Comparison of ENCODE assay signal across 7 cellular contexts in the genomic region with DNA sequence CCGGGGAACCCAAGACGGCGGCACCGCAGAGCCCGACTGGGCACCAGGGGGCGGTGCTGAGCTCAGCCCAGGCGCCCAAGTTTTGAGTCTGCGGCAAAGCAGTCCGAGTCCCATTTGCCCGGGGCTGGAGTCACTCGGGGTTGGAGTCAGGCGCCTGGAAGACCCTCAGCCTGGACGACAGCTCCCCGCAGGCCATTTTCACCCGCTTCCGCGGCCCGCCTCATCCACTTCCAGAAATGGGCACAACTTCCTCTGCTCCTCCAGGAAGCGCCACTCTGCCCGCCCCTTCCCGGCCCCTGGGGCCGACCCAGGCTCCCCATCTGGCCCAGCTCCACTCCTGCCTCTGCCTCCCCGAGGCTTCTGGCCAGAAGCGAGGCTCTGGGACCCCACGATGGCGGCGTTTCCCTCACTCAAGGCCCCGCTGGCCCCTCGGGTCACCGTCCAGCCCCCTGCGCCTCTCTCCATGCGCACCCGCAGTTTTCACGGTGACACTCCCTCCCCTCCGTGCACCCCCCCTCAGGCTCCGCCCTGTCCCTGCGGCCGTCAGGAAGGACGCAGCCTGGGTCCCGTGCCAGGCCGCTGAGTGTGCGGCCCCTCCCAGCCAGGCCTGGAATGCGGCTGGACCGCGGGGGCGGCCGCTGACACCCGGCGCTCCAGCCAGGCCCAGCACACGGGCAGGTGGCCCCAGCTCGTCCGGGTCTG. TPM values are rescaled to one million over a fixed set of nuclear protein-coding genes. Genes with fewer than 3 reads are reported as not detected.
DNase-seq lines count a peak whose midpoint lies in the region; ATAC-seq, FAIRE-seq and TF ChIP-seq lines count a peak whose summit lies in the region.

No MANE protein-coding gene starts in this region.

- WGBS in lower leg skin, 2 donors: 0 to 1% methylated on average over 49 to 52 of the region's 52 CpGs

- intact Hi-C loops in dorsolateral prefrontal cortex (cut with DNase I) (loop anchor here (1.0 to 5.0 kb wide), 6 partner anchors 22 to 176 kb away; a partner anchor contains a TSS), lower leg skin (cut with DNase I; ENCODE audit: low total_unique reads) (no loop called here)

- FAIRE-seq in GM12892 (lab: Jason Lieb, UNC): peak; percentile 78

- TF ChIP-seq CTCF in dorsolateral prefrontal cortex (IDR thresholded peaks at IDR 0.05 in 54 of 56, conservative IDR thresholded peaks at IDR 0.05 in 2 of 56; ENCODE audit: low read depth in 1 of 56, partially characterized antibody in 56 of 56): peak; percentile 79 to 98 (median 92)
- peak in 1 of 3 donors; percentile 55 for TF ChIP-seq CTCF in lower leg skin (IDR thresholded peaks at IDR 0.05)

- TF ChIP-seq POLR2A in GM12892 (IDR thresholded peaks at IDR 0.05; ENCODE audit: low read depth, low read length): peak; percentile 84; the same call in 1 of the 2 replicates
- TF ChIP-seq POLR2A in lower leg skin (IDR thresholded peaks at IDR 0.05): no peak

- no peaks in the 10 kb centered on the region for H3K27me3 ChIP-seq in dorsolateral prefrontal cortex

- H3K27ac ChIP-seq in dorsolateral prefrontal cortex: peak overlapping the region; percentile 76 to 100 (median 98)

- H3K4me3 ChIP-seq in dorsolateral prefrontal cortex (peak overlapping the region; percentile 39 to 91 (median 72)), lower leg skin (ENCODE audit: low read depth, poor library complexity, severe bottlenecking) (peak overlapping the region; percentile 42)

- DNase-seq in GM12892 (ENCODE audit: insufficient read length) (peak; percentile 72), NCI-H69 (lab: John Stamatoyannopoulos, UW) (peak; percentile 91), dorsolateral prefrontal cortex (peak; percentile 73 to 93 (median 82)), lower leg skin (ENCODE audit: low spot score in 2 of 2) (peak; percentile 92 to 98)
- peak; percentile 82 to 84 for DNase-seq in activated CD4-positive, alpha-beta T cell treated with anti-CD3 and anti-CD28 coated beads, Interleukin-2, amount 50 U/mL, for 48 hours
- DNase-seq in stimulated activated CD4-positive, alpha-beta T cell treated with anti-CD3 and anti-CD28 coated beads, Interleukin-4, amount 100 ng/mL, for 24 hours: peak; percentile 72

- peak; percentile 35 for ATAC-seq in HG03280 (IDR thresholded peaks at IDR 0.05; ENCODE audit: unreplicated experiment)

RNA-seq across cellular contexts. Expression of a gene that starts 4.9 kb away (rescaled TPM):
- 3.2 TPM for polyA plus RNA-seq in GM12892 (2012; ENCODE audit: missing spikeins)
- total RNA-seq in dorsolateral prefrontal cortex (10 to 100 TPM in 13 of 120 experiments, 1 to 10 TPM in 107; 2.3 to 23.0 (median 5.5) TPM), lower leg skin (10 to 100 TPM; 17.3 to 45.7 (median 26.6) TPM)

RNA-seq across cellular contexts. Expression of a gene that starts 7.7 kb away (rescaled TPM):
- 0.74 TPM for polyA plus RNA-seq in GM12892 (2012; ENCODE audit: missing spikeins)
- total RNA-seq in dorsolateral prefrontal cortex: 10 to 100 TPM in 4 of 120 experiments, 1 to 10 TPM in 116; 1.7 to 19.0 (median 5.1) TPM
- total RNA-seq in lower leg skin: 1 to 10 TPM; 2.5 to 7.3 (median 5.6) TPM

RNA-seq across cellular contexts. Expression of a gene that starts 23.2 kb away (rescaled TPM):
- 13.0 TPM for polyA plus RNA-seq in GM12892 (2012; ENCODE audit: missing spikeins)
- total RNA-seq in dorsolateral prefrontal cortex (10 to 100 TPM in 59 of 120 experiments, 1 to 10 TPM in 61; 3.5 to 29.8 (median 9.8) TPM), lower leg skin (10 to 100 TPM; 20.5 to 26.5 (median 25.0) TPM)

RNA-seq across cellular contexts. Expression of a gene that starts 30.9 kb away (rescaled TPM):
- polyA plus RNA-seq in GM12892 (2012; ENCODE audit: missing spikeins): not detected
- total RNA-seq in dorsolateral prefrontal cortex (under 1 TPM in 5 of 120 experiments, not detected in 115; 0.18 to 0.45 (median 0.22) TPM), lower leg skin (under 1 TPM; 0.13 to 0.88 (median 0.51) TPM)

RNA-seq across cellular contexts. Expression of a gene that starts 44.6 kb away (rescaled TPM):
- polyA plus RNA-seq in GM12892 (2012; ENCODE audit: missing spikeins): 26.2 TPM
- total RNA-seq in dorsolateral prefrontal cortex (10 to 100 TPM; 22.5 to 59.4 (median 36.1) TPM), lower leg skin (100 to 1,000 TPM; 139 to 161 (median 154) TPM)

Comparison
In these comparisons a context has a peak if more than half of its experiments do, and no peak if none do; other contexts are left out.
1. Peak in every context shown above with its lines: DNase-seq, ATAC-seq, H3K4me3 ChIP-seq and H3K27ac ChIP-seq.